Comparison of ENCODE assay signal across 8 cellular contexts in the genomic region with DNA sequence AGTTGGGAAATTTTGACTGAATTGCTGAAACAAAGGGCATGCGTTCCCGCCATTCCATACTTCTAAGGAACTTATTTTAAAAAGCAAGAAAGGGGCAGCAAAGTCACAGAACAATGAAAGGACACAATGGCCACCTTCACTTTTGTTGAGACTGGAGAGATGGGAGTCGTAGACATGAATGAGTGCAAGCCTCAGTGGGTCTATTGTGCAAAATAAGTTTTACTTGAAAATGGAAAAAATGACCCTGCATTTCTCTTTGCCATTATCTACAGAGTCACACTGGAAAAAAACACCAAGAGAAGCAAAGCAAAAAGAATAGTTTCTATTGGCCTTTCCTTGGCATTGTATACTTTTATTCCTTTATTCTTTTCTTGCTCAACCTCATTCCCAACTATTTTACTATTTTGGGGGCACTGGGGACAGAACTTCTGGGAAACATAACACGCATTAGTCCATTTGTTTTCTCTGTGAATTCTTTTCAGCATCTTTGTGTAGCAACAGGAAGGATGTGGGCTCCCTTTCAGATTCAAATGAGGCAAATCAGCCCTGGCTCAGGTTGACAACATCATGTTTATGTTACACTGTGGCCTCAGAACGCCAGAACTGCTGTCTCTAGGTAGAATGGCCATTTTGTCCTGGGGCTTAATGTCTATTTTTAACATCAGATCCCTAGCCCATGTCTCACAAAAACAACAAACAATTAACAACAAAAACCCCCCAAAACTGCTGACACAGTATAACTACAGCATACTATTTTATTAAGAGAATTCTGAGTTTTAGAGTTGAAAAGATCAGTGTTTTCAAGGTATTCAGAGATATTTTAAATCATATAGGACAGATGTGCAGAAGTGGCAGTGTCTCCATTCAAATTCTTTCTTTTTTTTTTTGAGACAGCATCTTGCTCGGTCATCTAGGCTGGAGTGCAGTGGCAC.
A peak's percentile ranks its signal among the peaks of the same experiment; 100 is the strongest.
DNase-seq lines count a peak whose midpoint lies in the region; ATAC-seq, FAIRE-seq and TF ChIP-seq lines count a peak whose summit lies in the region.

No MANE protein-coding gene starts in this region.

- intact Hi-C loops in posterior vena cava (cut with DNase I): no loop called here

- no peaks in the 10 kb centered on the region for H3K9me2 ChIP-seq in hepatocyte (replicated peaks; ENCODE audit: insufficient read depth)

- H3K27me3 ChIP-seq in hepatocyte: no peaks in the 10 kb centered on the region

- peak; percentile 16 for DNase-seq in GM19238 (ENCODE audit: insufficient read length, low spot score)
- peak; percentile 84 for DNase-seq in activated CD8-positive, alpha-beta T cell treated with anti-CD3 and anti-CD28 coated beads, Interleukin-2, amount 10 ng/mL, durations not matched to agents 7 days and 5 days
- peak; percentile 90 for DNase-seq in iris pigment epithelial cell (ENCODE audit: low read depth)
- no peak for DNase-seq in frontal cortex (ENCODE audit: low spot score in 2 of 2)
- DNase-seq in NCI-H187 (lab: John Stamatoyannopoulos, UW): no peak
- DNase-seq in posterior vena cava (ENCODE audit: low spot score): no peak
- DNase-seq in hepatocyte (ENCODE audit: low spot score): no peak

- no peaks in the 10 kb centered on the region for H4K20me1 ChIP-seq in hepatocyte (ENCODE audit: insufficient read depth, poor library complexity, severe bottlenecking)

- H3K36me3 ChIP-seq in hepatocyte (replicated peaks; ENCODE audit: insufficient read depth, low read depth): no peaks in the 10 kb centered on the region

- no peak overlapping the region for H3K27ac ChIP-seq in hepatocyte

- no peak for FAIRE-seq in frontal cortex (lab: Jason Lieb, UNC)

- no peak overlapping the region for H3K4me2 ChIP-seq in hepatocyte

- H3K79me2 ChIP-seq in hepatocyte: no peaks in the 10 kb centered on the region

- WGBS in hepatocyte (ENCODE audit: low lambda C conversion rate, missing lambda C conversion rate): 87% methylated on average over 6 of the region's 6 CpGs

- peak; percentile 77 for ATAC-seq in HG03064 (IDR thresholded peaks at IDR 0.05; ENCODE audit: low read depth, unreplicated experiment)
- peak; percentile 92 for ATAC-seq in activated CD8-positive, alpha-beta T cell treated with anti-CD3 and anti-CD28 coated beads, Interleukin-2, amount 10 ng/mL, durations not matched to agents 7 days and 5 days

- peak overlapping the region; percentile 93 for H3K27ac Mint-ChIP-seq in activated CD8-positive, alpha-beta T cell treated with anti-CD3 and anti-CD28 coated beads, Interleukin-2, amount 10 ng/mL, durations not matched to agents 7 days and 5 days

- H3K36me3 Mint-ChIP-seq in activated CD8-positive, alpha-beta T cell treated with anti-CD3 and anti-CD28 coated beads, Interleukin-2, amount 10 ng/mL, durations not matched to agents 7 days and 5 days (ENCODE audit: low read depth): peaks cover 57% of the 10 kb centered on the region

- no peaks in the 10 kb centered on the region for H3K27me3 Mint-ChIP-seq in activated CD8-positive, alpha-beta T cell treated with anti-CD3 and anti-CD28 coated beads, Interleukin-2, amount 10 ng/mL, durations not matched to agents 7 days and 5 days (ENCODE audit: low read depth)

- no peaks in the 10 kb centered on the region for H3K4me1 ChIP-seq in hepatocyte (ENCODE audit: insufficient read depth)

- no peaks in the 10 kb centered on the region for H3K9me3 ChIP-seq in hepatocyte (ENCODE audit: low read depth)

- H3K9me3 Mint-ChIP-seq in activated CD8-positive, alpha-beta T cell treated with anti-CD3 and anti-CD28 coated beads, Interleukin-2, amount 10 ng/mL, durations not matched to agents 7 days and 5 days (ENCODE audit: insufficient read depth): no peaks in the 10 kb centered on the region

- H3K4me3 Mint-ChIP-seq in activated CD8-positive, alpha-beta T cell treated with anti-CD3 and anti-CD28 coated beads, Interleukin-2, amount 10 ng/mL, durations not matched to agents 7 days and 5 days: peak overlapping the region; percentile 63

- no peak overlapping the region for H2AFZ ChIP-seq in hepatocyte

- TF ChIP-seq CTCF in hepatocyte (IDR thresholded peaks at IDR 0.05; ENCODE audit: poor library complexity): no peak

- CTCF ChIA-PET in activated CD8-positive, alpha-beta T cell treated with anti-CD3 and anti-CD28 coated beads, Interleukin-2, amount 10 ng/mL, durations not matched to agents 7 days and 5 days (lab: Charles Lee): interaction anchor here (2.0 to 2.9 kb wide), 2 partner anchors 7 to 26 kb away, joined by 5 to 12 read pairs; no protein-coding TSS in a partner anchor

- H3K4me1 Mint-ChIP-seq in activated CD8-positive, alpha-beta T cell treated with anti-CD3 and anti-CD28 coated beads, Interleukin-2, amount 10 ng/mL, durations not matched to agents 7 days and 5 days (ENCODE audit: low read depth): peaks cover 92% of the 10 kb centered on the region

- POLR2A ChIA-PET in activated CD8-positive, alpha-beta T cell treated with anti-CD3 and anti-CD28 coated beads, Interleukin-2, amount 10 ng/mL, durations not matched to agents 7 days and 5 days (lab: Charles Lee): interaction anchor here (1.2 kb wide), 1 partner anchor 87 kb away, joined by 4 read pairs; no protein-coding TSS in a partner anchor

- H3K4me3 ChIP-seq in hepatocyte: no peak overlapping the region

Comparison
In these comparisons a context has a peak if more than half of its experiments do, and no peak if none do; other contexts are left out.
1. DNase-seq: peak in GM19238 (single experiment), activated CD8-positive, alpha-beta T cell treated with anti-CD3 and anti-CD28 coated beads, Interleukin-2, amount 10 ng/mL, durations not matched to agents 7 days and 5 days (single experiment) and iris pigment epithelial cell (single experiment); none in frontal cortex (0 of 2), NCI-H187 (0 of 2), posterior vena cava (single experiment) and hepatocyte (single experiment).